Comparison of ENCODE assay signal across 29 cellular contexts in the genomic region with DNA sequence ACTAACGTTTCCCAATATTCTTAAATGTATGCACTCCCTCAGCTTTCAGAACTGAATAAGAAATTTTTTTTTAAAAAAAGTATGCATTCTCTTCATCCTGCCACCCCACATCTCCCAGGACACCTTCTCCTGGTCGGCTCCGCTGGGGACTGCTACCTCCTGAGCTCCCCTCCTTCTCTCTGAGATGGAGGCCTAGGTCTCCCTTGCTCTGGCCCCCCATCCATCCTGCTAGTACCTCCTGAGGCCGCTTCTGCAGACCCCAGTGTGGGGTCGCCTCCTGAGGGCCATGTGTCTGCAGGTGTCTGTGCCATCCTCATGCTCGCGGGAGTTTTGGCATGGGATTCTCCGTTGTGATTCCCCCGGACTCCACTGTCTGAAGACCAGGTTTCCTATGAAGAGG. TPM values are rescaled to one million over a fixed set of nuclear protein-coding genes. Genes with fewer than 3 reads are reported as not detected.
DNase-seq lines count a peak whose midpoint lies in the region; ATAC-seq, FAIRE-seq and TF ChIP-seq lines count a peak whose summit lies in the region.
"Had no signal": no experiment of that assay in that cellular context is flagged by ENCODE, and none has a peak within 500 bp of the region (broad histone marks: within the 10 kb centered on the region; RNA-seq: fewer than 3 reads in every experiment).

No MANE protein-coding gene starts in this region.

- H3K9me3 ChIP-seq in right atrium auricular region (no peaks in the 10 kb centered on the region), thoracic aorta (no peaks in the 10 kb centered on the region)
- H3K9me3 ChIP-seq in CD8-positive, alpha-beta T cell (ENCODE audit: low read length), result no peaks in the 10 kb centered on the region
- H3K9me3 ChIP-seq: BE2C, tibial nerve had no signal

- no peak for FAIRE-seq in urothelium cell line (lab: Jason Lieb, UNC)
- FAIRE-seq: bronchial epithelial cell had no signal

- H3K36me3 ChIP-seq in right atrium auricular region, result peaks cover 16% of the 10 kb centered on the region
- H3K36me3 ChIP-seq in CD8-positive, alpha-beta T cell (ENCODE audit: insufficient read depth, low read length), result peaks cover 23% of the 10 kb centered on the region
- H3K36me3 ChIP-seq in thoracic aorta, result peaks cover 26% of the 10 kb centered on the region

- TF ChIP-seq CTCF in right atrium auricular region (IDR thresholded peaks at IDR 0.05), result no peak
- TF ChIP-seq CTCF in CD8-positive, alpha-beta T cell (IDR thresholded peaks at IDR 0.05), result no peak
- TF ChIP-seq CTCF in thoracic aorta (IDR thresholded peaks at IDR 0.05), result no peak

- POLR2A ChIA-PET in CD8-positive, alpha-beta T cell (lab: Charles Lee), result interaction anchor here (0.6 to 1.2 kb wide), 2 partner anchors 9 to 174 kb away, joined by 3 to 4 read pairs; a partner anchor contains a TSS

- no peaks in the 10 kb centered on the region for H3K27me3 ChIP-seq in right atrium auricular region
- no peaks in the 10 kb centered on the region for H3K27me3 ChIP-seq in CD8-positive, alpha-beta T cell (ENCODE audit: insufficient read depth, low read length)
- no peaks in the 10 kb centered on the region for H3K27me3 ChIP-seq in thoracic aorta (replicated peaks; ENCODE audit: insufficient read depth)
- H3K27me3 ChIP-seq: BE2C, tibial nerve had no signal

- peak overlapping the region; percentile 71 to 80 for H3K27ac ChIP-seq in right atrium auricular region
- H3K27ac ChIP-seq in CD8-positive, alpha-beta T cell (ENCODE audit: low read depth, low read length), result no peak overlapping the region
- H3K27ac ChIP-seq in thoracic aorta, result peak overlapping the region; percentile 18 to 39
- H3K27ac ChIP-seq: PC-9 had no signal

- H3K36me3 Mint-ChIP-seq in CD8-positive, alpha-beta T cell, result peaks cover 84% of the 10 kb centered on the region

- no peak overlapping the region for H3K4me3 Mint-ChIP-seq in CD8-positive, alpha-beta T cell
- H3K4me3 Mint-ChIP-seq: activated CD4-positive, alpha-beta T cell treated with anti-CD3 and anti-CD28 coated beads for 36 hours; activated CD8-positive, alpha-beta T cell treated with anti-CD3 and anti-CD28 coated beads for 36 hours; activated T-helper 1 cell treated with anti-CD3 and anti-CD28 coated beads, Interleukin-12 subunit alpha, Interleukin-12 subunit beta, Interleukin-2, Interleukin-4 antibody, amounts not matched to agents 30 ng/mL and 10 ng/mL and 1 ng/mL, durations not matched to agents 14 hours and 24 hours and 36 hours; T-helper 2 cell treated with Interferon-gamma antibody and Interleukin-4, amounts not matched to agents 5 μg/mL and 100 μg/mL, for 36 hours had no signal

- peak overlapping the region; percentile 93 for H3K27ac Mint-ChIP-seq in CD8-positive, alpha-beta T cell
- H3K27ac Mint-ChIP-seq: activated T-helper 1 cell treated with anti-CD3 and anti-CD28 coated beads, Interleukin-12 subunit alpha, Interleukin-12 subunit beta, Interleukin-2, Interleukin-4 antibody, amounts not matched to agents 30 ng/mL and 10 ng/mL and 1 ng/mL, durations not matched to agents 14 hours and 24 hours and 36 hours; IgD-negative memory B cell; T-helper 2 cell treated with Interferon-gamma antibody and Interleukin-4, amounts not matched to agents 5 μg/mL and 100 μg/mL, for 36 hours had no signal

- H3K4me1 Mint-ChIP-seq in CD8-positive, alpha-beta T cell (ENCODE audit: low read depth), result peaks cover 50% of the 10 kb centered on the region
- H3K4me1 Mint-ChIP-seq: IgD-negative memory B cell had no signal

- H3K4me1 ChIP-seq in right atrium auricular region (peaks cover 0 to 51% of the 10 kb centered on the region in 2 donors), thoracic aorta (ENCODE audit: control insufficient read depth in 1 of 2, low read depth in 2 of 2) (peaks cover 20 to 47% of the 10 kb centered on the region in 2 donors)
- H3K4me1 ChIP-seq in CD8-positive, alpha-beta T cell (ENCODE audit: insufficient read depth, low read length), result peaks cover 47% of the 10 kb centered on the region
- H3K4me1 ChIP-seq: BE2C had no signal

- ATAC-seq in CD8-positive, alpha-beta T cell, result no peak
- ATAC-seq in thoracic aorta (ENCODE audit: insufficient number of reproducible peaks, low FRiP score, low read depth), result no peak
- no peak for ATAC-seq in GM21576 (IDR thresholded peaks at IDR 0.05; ENCODE audit: unreplicated experiment)
- ATAC-seq: activated CD4-positive, alpha-beta T cell treated with anti-CD3 and anti-CD28 coated beads for 36 hours; HCT116 had no signal

- no peak for DNase-seq in right atrium auricular region (ENCODE audit: low spot score)
- no peak for DNase-seq in cardiac septum (ENCODE audit: low spot score)
- no peak for DNase-seq in CD8-positive, alpha-beta T cell
- DNase-seq in mesenteric fat pad (ENCODE audit: low spot score), result peak; percentile 22
- no peak for DNase-seq in thoracic aorta (ENCODE audit: low spot score)
- DNase-seq in hepatic stellate cell (ENCODE audit: low spot score), result no peak
- DNase-seq in urothelium cell line (ENCODE audit: low spot score), result no peak
- DNase-seq: activated CD4-positive, alpha-beta T cell treated with anti-CD3 and anti-CD28 coated beads for 36 hours; activated naive CD4-positive, alpha-beta T cell treated with anti-CD3 and anti-CD28 coated beads, Interleukin-2, amount 50 U/mL, for 16 hours; BE2C; Calu3; DMS79 treated with DMSO at 0.1 percent for 48 hours; GF-D8; islet precursor cell; NCI-H1436 treated with DMSO at 0.1 percent for 48 hours; NCI-H2227 treated with DMSO at 0.1 percent for 48 hours; NCI-H526 treated with DMSO at 0.1 percent for 48 hours; PC-9; stimulated activated naive CD4-positive, alpha-beta T cell treated with Interleukin-2 at 50 U/mL for 16 hours had no signal

- intact Hi-C loops in cardiac septum (cut with DNase I), result no loop called here
- intact Hi-C loops in CD8-positive, alpha-beta T cell (cut with DNase I, micrococcal nuclease), result loop anchor here (1.0 kb wide), 1 partner anchor 19 kb away; no protein-coding TSS in a partner anchor

- H3K27me3 Mint-ChIP-seq in CD8-positive, alpha-beta T cell (ENCODE audit: low read depth), result no peaks in the 10 kb centered on the region
- H3K27me3 Mint-ChIP-seq: activated CD4-positive, alpha-beta T cell treated with anti-CD3 and anti-CD28 coated beads for 36 hours; activated CD8-positive, alpha-beta T cell treated with anti-CD3 and anti-CD28 coated beads for 36 hours; IgD-negative memory B cell had no signal

- no peaks in the 10 kb centered on the region for H3K9me3 Mint-ChIP-seq in CD8-positive, alpha-beta T cell
- H3K9me3 Mint-ChIP-seq: activated CD8-positive, alpha-beta T cell treated with anti-CD3 and anti-CD28 coated beads for 36 hours; activated T-helper 1 cell treated with anti-CD3 and anti-CD28 coated beads, Interleukin-12 subunit alpha, Interleukin-12 subunit beta, Interleukin-2, Interleukin-4 antibody, amounts not matched to agents 30 ng/mL and 10 ng/mL and 1 ng/mL, durations not matched to agents 14 hours and 24 hours and 36 hours; IgD-negative memory B cell; T-helper 2 cell treated with Interferon-gamma antibody and Interleukin-4, amounts not matched to agents 5 μg/mL and 100 μg/mL, for 36 hours had no signal

- CTCF ChIA-PET in CD8-positive, alpha-beta T cell (lab: Charles Lee), result no interaction called here

- no peak overlapping the region for H3K4me3 ChIP-seq in right atrium auricular region
- H3K4me3 ChIP-seq in CD8-positive, alpha-beta T cell (ENCODE audit: low read depth, low read length), result no peak overlapping the region
- H3K4me3 ChIP-seq in thoracic aorta, result no peak overlapping the region
- H3K4me3 ChIP-seq: PC-9, skin epidermis had no signal

RNA-seq across cellular contexts. Expression of a gene that starts 27.8 kb away (rescaled TPM):
- 10 to 100 TPM; 11.6 to 12.4 TPM for total RNA-seq in right atrium auricular region
- 15.6 TPM for total RNA-seq in cardiac septum
- total RNA-seq in CD8-positive, alpha-beta T cell, result 100 to 1,000 TPM; 194 to 196 TPM
- 22.2 TPM for total RNA-seq in mesenteric fat pad
- total RNA-seq in thoracic aorta, result 100 to 1,000 TPM in 1 of 2 donors, 10 to 100 TPM in 1; 54.4 to 244 TPM

RNA-seq across cellular contexts. Expression of a gene that starts 52.8 kb away (rescaled TPM):
- not detected for total RNA-seq in right atrium auricular region
- total RNA-seq in cardiac septum, result 0.40 TPM
- total RNA-seq in CD8-positive, alpha-beta T cell, result not detected
- not detected for total RNA-seq in mesenteric fat pad
- total RNA-seq in thoracic aorta, result not detected
- total RNA-seq: activated CD4-positive, alpha-beta T cell treated with anti-CD3 and anti-CD28 coated beads for 36 hours; activated CD8-positive, alpha-beta T cell treated with anti-CD3 and anti-CD28 coated beads for 36 hours; activated T-helper 1 cell treated with anti-CD3 and anti-CD28 coated beads, Interleukin-12 subunit alpha, Interleukin-12 subunit beta, Interleukin-2, Interleukin-4 antibody, amounts not matched to agents 30 ng/mL and 10 ng/mL and 1 ng/mL, durations not matched to agents 14 hours and 24 hours and 36 hours; bronchial epithelial cell; Calu3; myocyte; tibial nerve had no signal
